Comparison of ENCODE assay signal across 8 cellular contexts in the genomic region with DNA sequence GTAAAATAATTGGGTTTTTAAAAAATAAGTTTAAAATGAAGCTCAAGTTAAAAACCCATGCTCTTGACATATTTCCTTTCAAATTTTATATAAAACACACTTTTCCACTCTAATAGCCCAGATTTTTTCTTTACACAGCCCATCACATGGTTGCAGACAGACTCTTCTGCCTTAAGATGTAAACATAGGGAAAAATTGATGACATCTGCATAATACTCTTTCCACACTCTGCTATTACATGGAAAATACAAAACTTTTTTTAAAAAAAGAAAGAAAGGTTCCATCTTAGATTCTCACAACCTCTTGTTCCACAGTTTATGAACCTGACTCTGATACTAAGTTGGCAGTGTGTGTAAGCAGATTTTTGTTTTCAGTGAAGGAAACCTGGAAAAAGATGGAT.
"Had no signal": no experiment of that assay in that cellular context is flagged by ENCODE, and none has a peak within 500 bp of the region (broad histone marks: within the 10 kb centered on the region; RNA-seq: fewer than 3 reads in every experiment).

No MANE protein-coding gene starts in this region.

- H3K27ac ChIP-seq: HL-60 had no signal

- H3K4me3 ChIP-seq: GM23338 had no signal

- H3K4me2 ChIP-seq: GM23338 had no signal

- DNase-seq: H9, HCEC 1CT, KG1 had no signal

- H3K9me3 Mint-ChIP-seq: GM23338, H9 had no signal

- FAIRE-seq: H1, H54 had no signal

- H3K27ac Mint-ChIP-seq: GM23338, H9, IgD-negative memory B cell had no signal

- H3K36me3 Mint-ChIP-seq: IgD-negative memory B cell had no signal

- H3K4me3 Mint-ChIP-seq: GM23338, H9, IgD-negative memory B cell had no signal

- H3K4me1 Mint-ChIP-seq: GM23338, H9, IgD-negative memory B cell had no signal

- ATAC-seq: GM23338 had no signal
